ENCODE assay signal across 1 cellular context in genomic region chr1:21027805-21028204, GRCh38.
TF ChIP-seq lines count a peak whose summit lies in the region.

No MANE protein-coding gene starts in this region.

TF ChIP-seq in K562, 482 proteins besides CTCF, POLR2A, EP300 and RAD21 (continued from another document and continues in another):
- TF ChIP-seq ZNF318 (IDR thresholded peaks at IDR 0.05; ENCODE audit: borderline replicate concordance in 1 of 2, low read depth in 1 of 2) (no peak), ZNF232 (CRISPR knock-in tag; IDR thresholded peaks at IDR 0.05) (no peak), ZNF143 (CRISPR knock-in tag; IDR thresholded peaks at IDR 0.05) (no peak), RBM34 (IDR thresholded peaks at IDR 0.05; ENCODE audit: borderline replicate concordance, insufficient read depth, low read length) (no peak), MEF2D (tag; conservative IDR thresholded peaks at IDR 0.05; ENCODE audit: low read depth) (no peak), RBM14 (IDR thresholded peaks at IDR 0.05; ENCODE audit: borderline replicate concordance, insufficient read depth, low read depth, low read length) (no peak), MCM2 (IDR thresholded peaks at IDR 0.05; ENCODE audit: low read depth) (no peak), ZNF592 (IDR thresholded peaks at IDR 0.05) (0 out of 2 replicates have a peak, but pooled peaks have one; percentile 34), ZNF121 (CRISPR knock-in tag; conservative IDR thresholded peaks at IDR 0.05) (no peak), ESRRA (IDR thresholded peaks at IDR 0.05; ENCODE audit: borderline replicate concordance, low read depth) (no peak), CXXC5 (CRISPR knock-in tag; IDR thresholded peaks at IDR 0.05) (no peak), MBD2 (IDR thresholded peaks at IDR 0.05; ENCODE audit: borderline replicate concordance, low read depth) (no peak), KDM2B (CRISPR knock-in tag; IDR thresholded peaks at IDR 0.05) (no peak), BMI1 (IDR thresholded peaks at IDR 0.05; ENCODE audit: low read length) (no peak), TSHZ1 (CRISPR knock-in tag; IDR thresholded peaks at IDR 0.05) (no peak), ZNF407 (IDR thresholded peaks at IDR 0.05; ENCODE audit: low read depth) (no peak), ZBTB33 (CRISPR knock-in tag; IDR thresholded peaks at IDR 0.05) (no peak), ELF1 (tag; IDR thresholded peaks at IDR 0.05) (no peak), SMARCE1 (IDR thresholded peaks at IDR 0.05) (peak; percentile 81; the same call in 1 of the 2 replicates), KLF10 (CRISPR knock-in tag; IDR thresholded peaks at IDR 0.05) (no peak), SRSF9 (IDR thresholded peaks at IDR 0.05; ENCODE audit: borderline replicate concordance, low read depth, low read length) (no peak), ILK (tag; IDR thresholded peaks at IDR 0.05; ENCODE audit: borderline replicate concordance, low read depth) (no peak), MIER1 (IDR thresholded peaks at IDR 0.05; ENCODE audit: low read depth) (no peak), SNIP1 (IDR thresholded peaks at IDR 0.05; ENCODE audit: low read depth) (no peak), NR4A1 (CRISPR knock-in tag; IDR thresholded peaks at IDR 0.05) (no peak), NR4A1 (tag; IDR thresholded peaks at IDR 0.05) (no peak), ZNF589 (CRISPR knock-in tag; IDR thresholded peaks at IDR 0.05; ENCODE audit: low read depth) (no peak), E2F4 (CRISPR knock-in tag; IDR thresholded peaks at IDR 0.05; ENCODE audit: low read depth) (no peak)
